In genomic region chr1:7339014-7339413, GRCh38 we compare ENCODE assay signal across 22 cellular contexts.
DNase-seq lines count a peak whose midpoint lies in the region; ATAC-seq, FAIRE-seq and TF ChIP-seq lines count a peak whose summit lies in the region.
"Had no signal": no experiment of that assay in that cellular context is flagged by ENCODE, and none has a peak within 500 bp of the region (broad histone marks: within the 10 kb centered on the region; RNA-seq: fewer than 3 reads in every experiment).

No MANE protein-coding gene starts in this region.

- H3K4me1 ChIP-seq in HepG2 (ENCODE audit: insufficient read depth, low read length) (no peaks in the 10 kb centered on the region), right lobe of liver (peaks cover 0 to 2% (median 0%) of the 10 kb centered on the region in 4 donors), spleen (no peaks in the 10 kb centered on the region)
- H3K4me1 ChIP-seq: Caco-2 had no signal

- WGBS in HepG2 (ENCODE audit: low lambda C conversion rate), result 31% methylated on average over 5 of the region's 5 CpGs
- 92% methylated on average over 5 of the region's 5 CpGs for WGBS in right lobe of liver (ENCODE audit: insufficient coverage, low coverage, low lambda C conversion rate, missing lambda C conversion rate)
- WGBS in spleen, 5 donors, result 89 to 95% (median 91%) methylated on average over 5 of the region's 5 CpGs

- H3K27ac ChIP-seq in HepG2 (ENCODE audit: extremely low read length, insufficient read depth, low read length) (no peak overlapping the region), right lobe of liver (no peak overlapping the region), spleen (no peak overlapping the region)
- H3K27ac ChIP-seq: 22Rv1, BLaER1, GM23248 had no signal

- peaks cover 0 to 3% of the 10 kb centered on the region in 2 experiments; a peak in 2 of 5 replicates for H3K27me3 ChIP-seq in HepG2 (ENCODE audit: control insufficient read depth in 1 of 2, insufficient read depth in 2 of 2, low read length in 2 of 2)
- H3K27me3 ChIP-seq in right lobe of liver, result no peaks in the 10 kb centered on the region
- no peaks in the 10 kb centered on the region for H3K27me3 ChIP-seq in spleen (replicated peaks in 1 of 7)
- H3K27me3 ChIP-seq: BLaER1 had no signal

- no peak for FAIRE-seq in HepG2 (lab: Jason Lieb, UNC)
- FAIRE-seq: A204.1, G401.6, GM12892, H1 had no signal

- no peak for TF ChIP-seq RAD21 in HepG2 (CRISPR knock-in tag; IDR thresholded peaks at IDR 0.05)

- H3K9ac ChIP-seq in HepG2 (ENCODE audit: insufficient read depth, low read depth, low read length), result no peak overlapping the region
- H3K9ac ChIP-seq: BLaER1, GM23248 had no signal

- H3K4me2 ChIP-seq in HepG2 (ENCODE audit: low read depth, low read length), result no peak overlapping the region
- H3K4me2 ChIP-seq: BLaER1 had no signal

- in situ Hi-C loops in HepG2 (cut with HindIII; ENCODE audit: extremely low pct_ligation_motif_present, low pct_unique_long_range_greater_than_20kb), result no loop called here

- POLR2A ChIA-PET in HepG2 (lab: Yijun Ruan, JAX), result no interaction called here

- CTCF ChIA-PET in HepG2 (lab: Yijun Ruan, JAX; ENCODE audit: low intra/inter-chr PET ratio, low total read pairs), result no interaction called here

- no peak overlapping the region for H3K4me3 ChIP-seq in HepG2 (replicated peaks in 1 of 3; ENCODE audit: insufficient read depth in 1 of 3, low read depth in 2 of 3, low read length in 3 of 3)
- no peak overlapping the region for H3K4me3 ChIP-seq in right lobe of liver
- no peak overlapping the region for H3K4me3 ChIP-seq in fibroblast of villous mesenchyme (ENCODE audit: low read depth, low read length)
- no peak overlapping the region for H3K4me3 ChIP-seq in spleen
- H3K4me3 ChIP-seq: BLaER1, GM23248 had no signal

- H3K9me3 ChIP-seq in HepG2 (ENCODE audit: low read length) (no peaks in the 10 kb centered on the region), right lobe of liver (no peaks in the 10 kb centered on the region), spleen (no peaks in the 10 kb centered on the region)
- H3K9me3 ChIP-seq: BLaER1, Caco-2 had no signal

- TF ChIP-seq CTCF in HepG2 (CRISPR knock-in tag; IDR thresholded peaks at IDR 0.05), result no peak
- TF ChIP-seq CTCF in right lobe of liver (IDR thresholded peaks at IDR 0.05), result no peak
- TF ChIP-seq CTCF in fibroblast of villous mesenchyme (IDR thresholded peaks at IDR 0.05; ENCODE audit: insufficient read depth, low read depth, low read length), result no peak
- TF ChIP-seq CTCF in spleen (IDR thresholded peaks at IDR 0.05 in 8 of 11, conservative IDR thresholded peaks at IDR 0.05 in 3 of 11), result no peak

- H4K20me1 ChIP-seq in HepG2 (ENCODE audit: insufficient read depth, low read length), result no peaks in the 10 kb centered on the region
- H4K20me1 ChIP-seq: BLaER1 had no signal

- DNase-seq in HepG2 (ENCODE audit: low spot score) (no peak), right lobe of liver (no peak), amniotic epithelial cell (ENCODE audit: low read depth) (peak; percentile 9), fibroblast of villous mesenchyme (ENCODE audit: low read depth) (peak; percentile 22), mesenteric fat pad (ENCODE audit: low spot score) (peak; percentile 22), NOMO-1 treated with dmso at 0.1 percent for 144 hours (lab: John Stamatoyannopoulos, UW; ENCODE audit: unreplicated experiment) (no peak), spleen (no peak)
- DNase-seq: Caco-2; CD4-positive, CD25-positive, alpha-beta regulatory T cell; CD8-positive, alpha-beta T cell; DMS153; DND-41; GM23248; H7; HCEC 1CT had no signal

- no peak for TF ChIP-seq POLR2A in HepG2 (IDR thresholded peaks at IDR 0.05; ENCODE audit: insufficient read depth in 1 of 2, low read depth in 2 of 2, low read length in 2 of 2)
- no peak for TF ChIP-seq POLR2A in right lobe of liver (IDR thresholded peaks at IDR 0.05)
- no peak for TF ChIP-seq POLR2A in spleen (IDR thresholded peaks at IDR 0.05)

- ATAC-seq in HepG2, result no peak
- ATAC-seq in right lobe of liver, result no peak
- ATAC-seq in GM19463 (IDR thresholded peaks at IDR 0.05; ENCODE audit: unreplicated experiment), result no peak
- ATAC-seq: CD8-positive, alpha-beta T cell had no signal

- H2AFZ ChIP-seq in HepG2 (ENCODE audit: low read length), result no peak overlapping the region
- H2AFZ ChIP-seq: GM23248 had no signal

- no peak for TF ChIP-seq EP300 in HepG2 (IDR thresholded peaks at IDR 0.05; ENCODE audit: low read depth in 2 of 2, low read length in 2 of 2)
- no peak for TF ChIP-seq EP300 in HepG2 (CRISPR knock-in tag; IDR thresholded peaks at IDR 0.05; ENCODE audit: borderline replicate concordance)

- intact Hi-C loops in HepG2 (cut with micrococcal nuclease; ENCODE audit: unreplicated experiment), result no loop called here
- intact Hi-C loops in right lobe of liver (cut with DNase I), result no loop called here
- intact Hi-C loops in spleen (cut with DNase I; ENCODE audit: low total_unique reads), result no loop called here

- H3K36me3 ChIP-seq in HepG2 (replicated peaks in 1 of 2; ENCODE audit: control insufficient read depth in 1 of 2, insufficient read depth in 2 of 2, low read length in 2 of 2), result no peaks in the 10 kb centered on the region
- H3K36me3 ChIP-seq in right lobe of liver, result no peaks in the 10 kb centered on the region
- no peaks in the 10 kb centered on the region for H3K36me3 ChIP-seq in spleen
- H3K36me3 ChIP-seq: BLaER1 had no signal

- H3K79me2 ChIP-seq in HepG2 (ENCODE audit: insufficient read depth, low read length), result no peaks in the 10 kb centered on the region

- BruUV-seq in HepG2 (replicated peaks; lab: Mats Ljungman, UMichigan), result no TSS peak

TF ChIP-seq in HepG2, 621 proteins besides CTCF, POLR2A, EP300 and RAD21:
- TF ChIP-seq ZNF17 (CRISPR knock-in tag; IDR thresholded peaks at IDR 0.05) (no peak), CEBPB (IDR thresholded peaks at IDR 0.05; ENCODE audit: borderline replicate concordance, low read depth, low read length) (0 out of 2 replicates have a peak, but pooled peaks have one; percentile 35)

Comparison
In these comparisons a context has a peak if more than half of its experiments do, and no peak if none do; other contexts are left out.
1. DNase-seq: peak in amniotic epithelial cell (single experiment), fibroblast of villous mesenchyme (single experiment) and mesenteric fat pad (single experiment); none in HepG2 (single experiment), right lobe of liver (0 of 3), NOMO-1 treated with dmso at 0.1 percent for 144 hours (single experiment) and spleen (single experiment).